Comparison of ENCODE assay signal across 2 cellular contexts in the genomic region with DNA sequence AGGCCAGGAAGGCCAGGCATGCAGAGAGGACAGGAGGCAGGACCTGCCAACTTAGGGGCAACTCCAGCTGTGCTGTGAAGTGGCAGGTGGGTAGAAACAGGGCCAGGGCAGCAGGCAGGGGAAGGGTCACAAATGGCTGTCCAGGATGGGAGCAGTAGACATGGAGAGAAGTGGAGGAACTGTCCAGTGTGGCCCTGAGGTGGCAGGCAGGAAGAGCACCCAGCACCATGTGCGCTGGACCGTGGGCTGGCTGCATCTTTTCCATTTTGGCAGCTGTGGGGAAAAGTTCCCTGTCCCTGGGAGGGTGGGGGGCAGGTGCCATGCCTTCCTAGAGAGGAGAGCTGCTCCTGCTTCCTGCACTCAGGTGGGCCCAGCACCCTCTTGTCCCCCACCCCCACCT.
TF ChIP-seq lines count a peak whose summit lies in the region.

No MANE protein-coding gene starts in this region.

TF ChIP-seq in Ishikawa, 13 proteins besides CTCF, POLR2A, EP300 and RAD21:
- TF ChIP-seq TAF1 (IDR thresholded peaks at IDR 0.05; ENCODE audit: low read depth) (no peak), TCF12 (IDR thresholded peaks at IDR 0.05; ENCODE audit: low read depth) (0 out of 2 replicates have a peak, but pooled peaks have one; percentile 30), FOXM1 (IDR thresholded peaks at IDR 0.05; ENCODE audit: borderline replicate concordance, low read depth) (no peak), TEAD4 (IDR thresholded peaks at IDR 0.05) (peak; percentile 36; the same call in 1 of the 2 replicates), YY1 (IDR thresholded peaks at IDR 0.05; ENCODE audit: low read depth) (no peak), NFIC (IDR thresholded peaks at IDR 0.05) (0 out of 2 replicates have a peak, but pooled peaks have one; percentile 34), EGR1 (IDR thresholded peaks at IDR 0.05) (no peak), ZBTB7A (IDR thresholded peaks at IDR 0.05; ENCODE audit: low read depth) (no peak), CEBPB (IDR thresholded peaks at IDR 0.05) (no peak)
- TF ChIP-seq, protein P1, sequence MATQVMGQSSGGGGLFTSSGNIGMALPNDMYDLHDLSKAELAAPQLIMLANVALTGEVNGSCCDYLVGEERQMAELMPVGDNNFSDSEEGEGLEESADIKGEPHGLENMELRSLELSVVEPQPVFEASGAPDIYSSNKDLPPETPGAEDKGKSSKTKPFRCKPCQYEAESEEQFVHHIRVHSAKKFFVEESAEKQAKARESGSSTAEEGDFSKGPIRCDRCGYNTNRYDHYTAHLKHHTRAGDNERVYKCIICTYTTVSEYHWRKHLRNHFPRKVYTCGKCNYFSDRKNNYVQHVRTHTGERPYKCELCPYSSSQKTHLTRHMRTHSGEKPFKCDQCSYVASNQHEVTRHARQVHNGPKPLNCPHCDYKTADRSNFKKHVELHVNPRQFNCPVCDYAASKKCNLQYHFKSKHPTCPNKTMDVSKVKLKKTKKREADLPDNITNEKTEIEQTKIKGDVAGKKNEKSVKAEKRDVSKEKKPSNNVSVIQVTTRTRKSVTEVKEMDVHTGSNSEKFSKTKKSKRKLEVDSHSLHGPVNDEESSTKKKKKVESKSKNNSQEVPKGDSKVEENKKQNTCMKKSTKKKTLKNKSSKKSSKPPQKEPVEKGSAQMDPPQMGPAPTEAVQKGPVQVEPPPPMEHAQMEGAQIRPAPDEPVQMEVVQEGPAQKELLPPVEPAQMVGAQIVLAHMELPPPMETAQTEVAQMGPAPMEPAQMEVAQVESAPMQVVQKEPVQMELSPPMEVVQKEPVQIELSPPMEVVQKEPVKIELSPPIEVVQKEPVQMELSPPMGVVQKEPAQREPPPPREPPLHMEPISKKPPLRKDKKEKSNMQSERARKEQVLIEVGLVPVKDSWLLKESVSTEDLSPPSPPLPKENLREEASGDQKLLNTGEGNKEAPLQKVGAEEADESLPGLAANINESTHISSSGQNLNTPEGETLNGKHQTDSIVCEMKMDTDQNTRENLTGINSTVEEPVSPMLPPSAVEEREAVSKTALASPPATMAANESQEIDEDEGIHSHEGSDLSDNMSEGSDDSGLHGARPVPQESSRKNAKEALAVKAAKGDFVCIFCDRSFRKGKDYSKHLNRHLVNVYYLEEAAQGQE (IDR thresholded peaks at IDR 0.05; ENCODE audit: low read depth), result peak; percentile 97
- TF ChIP-seq, protein P2, sequence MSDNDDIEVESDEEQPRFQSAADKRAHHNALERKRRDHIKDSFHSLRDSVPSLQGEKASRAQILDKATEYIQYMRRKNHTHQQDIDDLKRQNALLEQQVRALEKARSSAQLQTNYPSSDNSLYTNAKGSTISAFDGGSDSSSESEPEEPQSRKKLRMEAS (IDR thresholded peaks at IDR 0.05), result peak; percentile 60; the same call in 1 of the 2 replicates

TF ChIP-seq in GM12878, 131 proteins besides CTCF, POLR2A, EP300 and RAD21:
- no peak for TF ChIP-seq ZNF622 (IDR thresholded peaks at IDR 0.05)
- TF ChIP-seq SREBF2 (IDR thresholded peaks at IDR 0.05; ENCODE audit: low read length), result no peak
- TF ChIP-seq, protein P3, sequence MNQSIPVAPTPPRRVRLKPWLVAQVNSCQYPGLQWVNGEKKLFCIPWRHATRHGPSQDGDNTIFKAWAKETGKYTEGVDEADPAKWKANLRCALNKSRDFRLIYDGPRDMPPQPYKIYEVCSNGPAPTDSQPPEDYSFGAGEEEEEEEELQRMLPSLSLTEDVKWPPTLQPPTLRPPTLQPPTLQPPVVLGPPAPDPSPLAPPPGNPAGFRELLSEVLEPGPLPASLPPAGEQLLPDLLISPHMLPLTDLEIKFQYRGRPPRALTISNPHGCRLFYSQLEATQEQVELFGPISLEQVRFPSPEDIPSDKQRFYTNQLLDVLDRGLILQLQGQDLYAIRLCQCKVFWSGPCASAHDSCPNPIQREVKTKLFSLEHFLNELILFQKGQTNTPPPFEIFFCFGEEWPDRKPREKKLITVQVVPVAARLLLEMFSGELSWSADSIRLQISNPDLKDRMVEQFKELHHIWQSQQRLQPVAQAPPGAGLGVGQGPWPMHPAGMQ (IDR thresholded peaks at IDR 0.05; ENCODE audit: borderline replicate concordance), result no peak
- TF ChIP-seq GATAD2B (conservative IDR thresholded peaks at IDR 0.05; ENCODE audit: low read depth), result no peak
- TF ChIP-seq, protein P4, sequence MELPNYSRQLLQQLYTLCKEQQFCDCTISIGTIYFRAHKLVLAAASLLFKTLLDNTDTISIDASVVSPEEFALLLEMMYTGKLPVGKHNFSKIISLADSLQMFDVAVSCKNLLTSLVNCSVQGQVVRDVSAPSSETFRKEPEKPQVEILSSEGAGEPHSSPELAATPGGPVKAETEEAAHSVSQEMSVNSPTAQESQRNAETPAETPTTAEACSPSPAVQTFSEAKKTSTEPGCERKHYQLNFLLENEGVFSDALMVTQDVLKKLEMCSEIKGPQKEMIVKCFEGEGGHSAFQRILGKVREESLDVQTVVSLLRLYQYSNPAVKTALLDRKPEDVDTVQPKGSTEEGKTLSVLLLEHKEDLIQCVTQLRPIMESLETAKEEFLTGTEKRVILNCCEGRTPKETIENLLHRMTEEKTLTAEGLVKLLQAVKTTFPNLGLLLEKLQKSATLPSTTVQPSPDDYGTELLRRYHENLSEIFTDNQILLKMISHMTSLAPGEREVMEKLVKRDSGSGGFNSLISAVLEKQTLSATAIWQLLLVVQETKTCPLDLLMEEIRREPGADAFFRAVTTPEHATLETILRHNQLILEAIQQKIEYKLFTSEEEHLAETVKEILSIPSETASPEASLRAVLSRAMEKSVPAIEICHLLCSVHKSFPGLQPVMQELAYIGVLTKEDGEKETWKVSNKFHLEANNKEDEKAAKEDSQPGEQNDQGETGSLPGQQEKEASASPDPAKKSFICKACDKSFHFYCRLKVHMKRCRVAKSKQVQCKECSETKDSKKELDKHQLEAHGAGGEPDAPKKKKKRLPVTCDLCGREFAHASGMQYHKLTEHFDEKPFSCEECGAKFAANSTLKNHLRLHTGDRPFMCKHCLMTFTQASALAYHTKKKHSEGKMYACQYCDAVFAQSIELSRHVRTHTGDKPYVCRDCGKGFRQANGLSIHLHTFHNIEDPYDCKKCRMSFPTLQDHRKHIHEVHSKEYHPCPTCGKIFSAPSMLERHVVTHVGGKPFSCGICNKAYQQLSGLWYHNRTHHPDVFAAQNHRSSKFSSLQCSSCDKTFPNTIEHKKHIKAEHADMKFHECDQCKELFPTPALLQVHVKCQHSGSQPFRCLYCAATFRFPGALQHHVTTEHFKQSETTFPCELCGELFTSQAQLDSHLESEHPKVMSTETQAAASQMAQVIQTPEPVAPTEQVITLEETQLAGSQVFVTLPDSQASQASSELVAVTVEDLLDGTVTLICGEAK (IDR thresholded peaks at IDR 0.05; ENCODE audit: borderline replicate concordance), result peak; percentile 49; the same call in 1 of the 2 replicates
- TF ChIP-seq, protein P5, sequence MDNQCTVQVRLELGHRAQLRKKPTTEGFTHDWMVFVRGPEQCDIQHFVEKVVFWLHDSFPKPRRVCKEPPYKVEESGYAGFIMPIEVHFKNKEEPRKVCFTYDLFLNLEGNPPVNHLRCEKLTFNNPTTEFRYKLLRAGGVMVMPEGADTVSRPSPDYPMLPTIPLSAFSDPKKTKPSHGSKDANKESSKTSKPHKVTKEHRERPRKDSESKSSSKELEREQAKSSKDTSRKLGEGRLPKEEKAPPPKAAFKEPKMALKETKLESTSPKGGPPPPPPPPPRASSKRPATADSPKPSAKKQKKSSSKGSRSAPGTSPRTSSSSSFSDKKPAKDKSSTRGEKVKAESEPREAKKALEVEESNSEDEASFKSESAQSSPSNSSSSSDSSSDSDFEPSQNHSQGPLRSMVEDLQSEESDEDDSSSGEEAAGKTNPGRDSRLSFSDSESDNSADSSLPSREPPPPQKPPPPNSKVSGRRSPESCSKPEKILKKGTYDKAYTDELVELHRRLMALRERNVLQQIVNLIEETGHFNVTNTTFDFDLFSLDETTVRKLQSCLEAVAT (IDR thresholded peaks at IDR 0.05), result no peak
- no peak for TF ChIP-seq TCF7 (IDR thresholded peaks at IDR 0.05; ENCODE audit: borderline replicate concordance)
- TF ChIP-seq, protein P6, sequence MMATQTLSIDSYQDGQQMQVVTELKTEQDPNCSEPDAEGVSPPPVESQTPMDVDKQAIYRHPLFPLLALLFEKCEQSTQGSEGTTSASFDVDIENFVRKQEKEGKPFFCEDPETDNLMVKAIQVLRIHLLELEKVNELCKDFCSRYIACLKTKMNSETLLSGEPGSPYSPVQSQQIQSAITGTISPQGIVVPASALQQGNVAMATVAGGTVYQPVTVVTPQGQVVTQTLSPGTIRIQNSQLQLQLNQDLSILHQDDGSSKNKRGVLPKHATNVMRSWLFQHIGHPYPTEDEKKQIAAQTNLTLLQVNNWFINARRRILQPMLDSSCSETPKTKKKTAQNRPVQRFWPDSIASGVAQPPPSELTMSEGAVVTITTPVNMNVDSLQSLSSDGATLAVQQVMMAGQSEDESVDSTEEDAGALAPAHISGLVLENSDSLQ (IDR thresholded peaks at IDR 0.05), result no peak
- TF ChIP-seq CHD1 (IDR thresholded peaks at IDR 0.05; ENCODE audit: low read depth, low read length), result no peak
- peak; percentile 100 for TF ChIP-seq PAX5 (IDR thresholded peaks at IDR 0.05; ENCODE audit: borderline replicate concordance, low read depth, low read length)
- peak; percentile 73; the same call in 1 of the 2 replicates for TF ChIP-seq SIN3A (IDR thresholded peaks at IDR 0.05; ENCODE audit: low read depth, low read length)
- TF ChIP-seq, protein P7, sequence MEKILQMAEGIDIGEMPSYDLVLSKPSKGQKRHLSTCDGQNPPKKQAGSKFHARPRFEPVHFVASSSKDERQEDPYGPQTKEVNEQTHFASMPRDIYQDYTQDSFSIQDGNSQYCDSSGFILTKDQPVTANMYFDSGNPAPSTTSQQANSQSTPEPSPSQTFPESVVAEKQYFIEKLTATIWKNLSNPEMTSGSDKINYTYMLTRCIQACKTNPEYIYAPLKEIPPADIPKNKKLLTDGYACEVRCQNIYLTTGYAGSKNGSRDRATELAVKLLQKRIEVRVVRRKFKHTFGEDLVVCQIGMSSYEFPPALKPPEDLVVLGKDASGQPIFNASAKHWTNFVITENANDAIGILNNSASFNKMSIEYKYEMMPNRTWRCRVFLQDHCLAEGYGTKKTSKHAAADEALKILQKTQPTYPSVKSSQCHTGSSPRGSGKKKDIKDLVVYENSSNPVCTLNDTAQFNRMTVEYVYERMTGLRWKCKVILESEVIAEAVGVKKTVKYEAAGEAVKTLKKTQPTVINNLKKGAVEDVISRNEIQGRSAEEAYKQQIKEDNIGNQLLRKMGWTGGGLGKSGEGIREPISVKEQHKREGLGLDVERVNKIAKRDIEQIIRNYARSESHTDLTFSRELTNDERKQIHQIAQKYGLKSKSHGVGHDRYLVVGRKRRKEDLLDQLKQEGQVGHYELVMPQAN (conservative IDR thresholded peaks at IDR 0.05), result 0 out of 2 replicates have a peak, but pooled peaks have one; percentile 26
- TF ChIP-seq, protein P1 (IDR thresholded peaks at IDR 0.05; ENCODE audit: low read depth, low read length), result peak; percentile 91
